ENCODE assay signal across 8 cellular contexts in genomic region chr1:8197493-8198282, GRCh38.
A peak's percentile ranks its signal among the peaks of the same experiment; 100 is the strongest.
DNase-seq lines count a peak whose midpoint lies in the region; ATAC-seq, FAIRE-seq and TF ChIP-seq lines count a peak whose summit lies in the region.

No MANE protein-coding gene starts in this region.

- TF ChIP-seq CTCF in epithelial cell of esophagus (IDR thresholded peaks at IDR 0.05; ENCODE audit: insufficient read depth, low read depth, low read length, missing control alignments) (no peak), ovary (IDR thresholded peaks at IDR 0.05) (no peak)

- WGBS in ovary, 3 donors, result 13 to 23% (median 16%) methylated on average over 20 of the region's 20 CpGs

- no peak overlapping the region for H3K27ac ChIP-seq in ovary

- H3K4me3 ChIP-seq in epithelial cell of esophagus (ENCODE audit: low read length), result no peak overlapping the region
- no peak overlapping the region for H3K4me3 ChIP-seq in ovary

- TF ChIP-seq POLR2A in ovary (IDR thresholded peaks at IDR 0.05), result no peak

- H3K27me3 ChIP-seq in ovary, result no peaks in the 10 kb centered on the region

- no peaks in the 10 kb centered on the region for H3K9me3 ChIP-seq in ovary

- H3K4me1 ChIP-seq in ovary (ENCODE audit: insufficient read depth), result peaks cover 20% of the 10 kb centered on the region

- intact Hi-C loops in ovary (cut with DNase I), result no loop called here

- no peaks in the 10 kb centered on the region for H3K36me3 ChIP-seq in ovary

- TF ChIP-seq EP300 in ovary (IDR thresholded peaks at IDR 0.05), result no peak

- DNase-seq in DMS 273 (lab: John Stamatoyannopoulos, UW; ENCODE audit: unreplicated experiment) (peak; percentile 67), NCI-H2196 treated with DMSO at 0.1 percent for 48 hours (lab: John Stamatoyannopoulos, UW; ENCODE audit: unreplicated experiment) (peak; percentile 58), epithelial cell of esophagus (ENCODE audit: low read depth) (peak; percentile 91), ovary (peak; percentile 76 to 84 (median 83)), GM19239 (ENCODE audit: insufficient read length, low spot score) (no peak), NCI-H82 (lab: John Stamatoyannopoulos, UW) (no peak)

- ATAC-seq in HG02981 (IDR thresholded peaks at IDR 0.05; ENCODE audit: unreplicated experiment), result no peak
- ATAC-seq in HG03097 (IDR thresholded peaks at IDR 0.05; ENCODE audit: low FRiP score, unreplicated experiment), result no peak

- FAIRE-seq in GM19239 (lab: Jason Lieb, UNC), result no peak

Comparison
In these comparisons a context has a peak if more than half of its experiments do, and no peak if none do; other contexts are left out.
1. DNase-seq: peak in DMS 273 (single experiment), NCI-H2196 treated with DMSO at 0.1 percent for 48 hours (single experiment), epithelial cell of esophagus (single experiment) and ovary (5 of 5); none in GM19239 (single experiment) and NCI-H82 (single experiment).